In the genomic region with DNA sequence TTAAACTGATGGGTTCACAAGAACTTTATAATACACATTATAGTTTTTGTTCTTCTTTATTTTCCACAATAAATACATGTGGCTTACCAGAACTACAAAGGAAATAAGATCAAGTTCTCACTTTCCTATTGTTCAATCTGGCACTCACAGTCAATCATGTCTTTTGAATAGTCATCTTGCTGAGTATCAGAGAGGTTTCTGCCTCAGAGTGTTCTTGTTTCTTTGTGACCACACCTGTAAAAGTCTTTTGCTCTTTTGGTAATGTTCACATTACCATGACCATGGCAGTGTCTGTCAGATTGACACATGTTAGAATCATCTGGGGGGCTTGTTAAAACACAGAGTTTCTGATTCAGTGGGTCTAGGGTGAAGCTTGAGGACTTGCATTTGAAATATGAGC, we compare ENCODE assay signal across 28 cellular contexts.
"Had no signal": no experiment of that assay in that cellular context is flagged by ENCODE, and none has a peak within 500 bp of the region (broad histone marks: within the 10 kb centered on the region; RNA-seq: fewer than 3 reads in every experiment).

No MANE protein-coding gene starts in this region.

- H3K36me3 ChIP-seq: neural progenitor cell, ovary, right lobe of liver, sigmoid colon, stomach, thoracic aorta, thyroid gland, tibial nerve, upper lobe of right lung, uterus had no signal

- H3K36me3 Mint-ChIP-seq: natural killer cell; neural progenitor cell; stimulated activated effector memory CD8-positive, alpha-beta T cell treated with anti-CD3 and anti-CD28 coated beads, Interleukin-12 subunit alpha, Interleukin-12 subunit beta, amount 100 ng/mL, for 72 hours; stimulated activated naive B cell treated with anti-CD40 and anti-IgM and Interleukin-4, amounts not matched to agents 10 μg/mL and 1 μg/mL and 100 μg/mL, for 72 hours; type B pancreatic cell had no signal

- H3K9ac ChIP-seq: neural progenitor cell, parathyroid adenoma had no signal

- H3K79me2 ChIP-seq: parathyroid adenoma had no signal

- H3K4me1 ChIP-seq: neural progenitor cell, parathyroid adenoma, psoas muscle, right lobe of liver, sigmoid colon, stomach, thyroid gland, tibial nerve, upper lobe of right lung, uterus had no signal

- H3K27ac ChIP-seq: neural progenitor cell, ovary, parathyroid adenoma, psoas muscle, right lobe of liver, sigmoid colon, stomach, thoracic aorta, thyroid gland, tibial nerve, upper lobe of right lung, uterus had no signal

- H2AFZ ChIP-seq: neural progenitor cell, parathyroid adenoma had no signal

- H3K27me3 ChIP-seq: neural progenitor cell, ovary, right lobe of liver, sigmoid colon, stomach, thyroid gland, tibial nerve, upper lobe of right lung, uterus had no signal

- DNase-seq: natural killer cell; occipital lobe; ovary; posterior cingulate gyrus; psoas muscle; right cardiac atrium; right lobe of liver; sigmoid colon; small intestine; stimulated activated CD4-positive, alpha-beta T cell treated with anti-CD3 and anti-CD28 coated beads, Interleukin-15, amount 100 ng/mL, for 24 hours; stimulated activated CD4-positive, alpha-beta T cell treated with anti-CD3 and anti-CD28 coated beads, Interleukin-2, amount 100 ng/mL, for 24 hours; stimulated activated CD4-positive, alpha-beta T cell treated with anti-CD3 and anti-CD28 coated beads, Interleukin-2, amount 100 ng/mL, for 48 hours; stimulated activated CD4-positive, alpha-beta T cell treated with anti-CD3 and anti-CD28 coated beads, Interleukin-4, amount 100 ng/mL, for 24 hours; stimulated activated naive B cell treated with anti-CD40 and anti-IgM and Interleukin-4, amounts not matched to agents 10 μg/mL and 1 μg/mL and 100 μg/mL, for 72 hours; stimulated activated naive CD4-positive, alpha-beta T cell treated with Interleukin-2 at 50 U/mL for 16 hours; stomach; thyroid gland; upper lobe of right lung; uterus had no signal

- H3K27me3 Mint-ChIP-seq: progenitor cell of endocrine pancreas; stimulated activated naive B cell treated with anti-CD40 and anti-IgM and Interleukin-4, amounts not matched to agents 10 μg/mL and 1 μg/mL and 100 μg/mL, for 72 hours; stimulated activated naive CD8-positive, alpha-beta T cell treated with anti-CD3 and anti-CD28 coated beads, Interleukin-15, Interleukin-2, amounts not matched to agents 100 ng/mL and 50 ng/mL, for 24 hours; type B pancreatic cell had no signal

- H3K4me2 ChIP-seq: neural progenitor cell had no signal

- ATAC-seq: natural killer cell; psoas muscle; right cardiac atrium; right lobe of liver; stimulated activated effector memory CD8-positive, alpha-beta T cell treated with anti-CD3 and anti-CD28 coated beads, Interleukin-12 subunit alpha, Interleukin-12 subunit beta, amount 100 ng/mL, for 72 hours; stimulated activated naive B cell treated with anti-CD40 and anti-IgM and Interleukin-4, amounts not matched to agents 10 μg/mL and 1 μg/mL and 100 μg/mL, for 72 hours; upper lobe of right lung had no signal

- H3K27ac Mint-ChIP-seq: natural killer cell; nephron; neural progenitor cell; progenitor cell of endocrine pancreas; stimulated activated effector memory CD8-positive, alpha-beta T cell treated with anti-CD3 and anti-CD28 coated beads, Interleukin-12 subunit alpha, Interleukin-12 subunit beta, amount 100 ng/mL, for 72 hours; stimulated activated naive B cell treated with anti-CD40 and anti-IgM and Interleukin-4, amounts not matched to agents 10 μg/mL and 1 μg/mL and 100 μg/mL, for 72 hours; stimulated activated naive CD8-positive, alpha-beta T cell treated with anti-CD3 and anti-CD28 coated beads, Interleukin-15, Interleukin-2, amounts not matched to agents 100 ng/mL and 50 ng/mL, for 24 hours; type B pancreatic cell had no signal

- H3K4me1 Mint-ChIP-seq: natural killer cell; neural progenitor cell; stimulated activated effector memory CD8-positive, alpha-beta T cell treated with anti-CD3 and anti-CD28 coated beads, Interleukin-12 subunit alpha, Interleukin-12 subunit beta, amount 100 ng/mL, for 72 hours had no signal

- H3K4me3 Mint-ChIP-seq: natural killer cell; nephron; neural progenitor cell; stimulated activated effector memory CD8-positive, alpha-beta T cell treated with anti-CD3 and anti-CD28 coated beads, Interleukin-12 subunit alpha, Interleukin-12 subunit beta, amount 100 ng/mL, for 72 hours; stimulated activated naive B cell treated with anti-CD40 and anti-IgM and Interleukin-4, amounts not matched to agents 10 μg/mL and 1 μg/mL and 100 μg/mL, for 72 hours; stimulated activated naive CD8-positive, alpha-beta T cell treated with anti-CD3 and anti-CD28 coated beads, Interleukin-15, Interleukin-2, amounts not matched to agents 100 ng/mL and 50 ng/mL, for 24 hours; type B pancreatic cell had no signal

- H3K9me3 Mint-ChIP-seq: natural killer cell; stimulated activated effector memory CD8-positive, alpha-beta T cell treated with anti-CD3 and anti-CD28 coated beads, Interleukin-12 subunit alpha, Interleukin-12 subunit beta, amount 100 ng/mL, for 72 hours; stimulated activated naive B cell treated with anti-CD40 and anti-IgM and Interleukin-4, amounts not matched to agents 10 μg/mL and 1 μg/mL and 100 μg/mL, for 72 hours; stimulated activated naive CD8-positive, alpha-beta T cell treated with anti-CD3 and anti-CD28 coated beads, Interleukin-15, Interleukin-2, amounts not matched to agents 100 ng/mL and 50 ng/mL, for 24 hours; type B pancreatic cell had no signal

- H3K9me3 ChIP-seq: ovary, psoas muscle, right lobe of liver, sigmoid colon, stomach, thoracic aorta, thyroid gland, upper lobe of right lung, uterus had no signal

- H3K4me3 ChIP-seq: neural progenitor cell, ovary, psoas muscle, right lobe of liver, sigmoid colon, stomach, thoracic aorta, thyroid gland, tibial nerve, upper lobe of right lung, uterus had no signal
